Comparison of ENCODE assay signal across 15 cellular contexts in the genomic region with DNA sequence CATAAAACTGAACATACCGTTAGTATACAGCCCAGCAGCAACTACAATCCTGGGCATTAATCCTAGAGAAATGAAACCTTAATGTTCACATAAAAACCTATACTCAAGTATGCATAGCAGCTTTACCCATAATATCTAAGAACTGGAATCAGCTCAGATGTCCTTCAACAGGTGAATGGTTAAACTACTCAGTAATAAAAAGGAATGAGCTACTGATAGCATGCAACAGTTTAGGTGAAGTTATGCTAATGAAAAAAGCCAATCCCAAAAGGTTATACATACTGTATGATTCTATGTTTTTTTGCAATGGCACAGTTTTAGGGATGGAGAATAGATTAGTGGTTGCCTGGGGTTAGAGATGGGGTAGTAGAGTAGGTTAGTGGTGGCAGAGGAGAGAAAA. TPM values are rescaled to one million over a fixed set of nuclear protein-coding genes. Genes with fewer than 3 reads are reported as not detected.
DNase-seq lines count a peak whose midpoint lies in the region; ATAC-seq and TF ChIP-seq lines count a peak whose summit lies in the region.
"Had no signal": no experiment of that assay in that cellular context is flagged by ENCODE, and none has a peak within 500 bp of the region (broad histone marks: within the 10 kb centered on the region; RNA-seq: fewer than 3 reads in every experiment).

No MANE protein-coding gene starts in this region.

- peaks cover 26% of the 10 kb centered on the region for H3K36me3 Mint-ChIP-seq in activated CD4-positive, alpha-beta T cell treated with anti-CD3 and anti-CD28 coated beads, Interleukin-2, amount 10 ng/mL, durations not matched to agents 24 days and 14 days (ENCODE audit: low read depth)
- peaks cover 27% of the 10 kb centered on the region for H3K36me3 Mint-ChIP-seq in stimulated activated naive CD8-positive, alpha-beta T cell treated with anti-CD3 and anti-CD28 coated beads, Interleukin-15, Interleukin-2, amounts not matched to agents 100 ng/mL and 50 ng/mL, for 24 hours (ENCODE audit: low read depth)

- H3K9ac ChIP-seq in SK-N-SH, result no peak overlapping the region

- H3K9me3 ChIP-seq in SK-N-SH, result no peaks in the 10 kb centered on the region
- H3K9me3 ChIP-seq: A549, HAP-1 had no signal

- POLR2A ChIA-PET in SK-N-SH (lab: Yijun Ruan, JAX), result no interaction called here

- H3K9me2 ChIP-seq in SK-N-SH, result no peaks in the 10 kb centered on the region

- TF ChIP-seq EP300 in SK-N-SH (IDR thresholded peaks at IDR 0.05; ENCODE audit: borderline replicate concordance in 1 of 2, low read depth in 1 of 2, low read length in 1 of 2), result no peak

- TF ChIP-seq RAD21 in SK-N-SH (IDR thresholded peaks at IDR 0.05; ENCODE audit: low read length), result no peak

- H3K4me1 Mint-ChIP-seq in activated CD4-positive, alpha-beta T cell treated with anti-CD3 and anti-CD28 coated beads, Interleukin-2, amount 10 ng/mL, durations not matched to agents 24 days and 14 days, result peaks cover 53% of the 10 kb centered on the region
- peaks cover 65% of the 10 kb centered on the region for H3K4me1 Mint-ChIP-seq in stimulated activated naive CD8-positive, alpha-beta T cell treated with anti-CD3 and anti-CD28 coated beads, Interleukin-15, Interleukin-2, amounts not matched to agents 100 ng/mL and 50 ng/mL, for 24 hours (ENCODE audit: low read depth)

- H3K4me2 ChIP-seq in SK-N-SH, result no peak overlapping the region
- H3K4me2 ChIP-seq: A549 had no signal

- ATAC-seq in stimulated activated naive CD8-positive, alpha-beta T cell treated with anti-CD3 and anti-CD28 coated beads, Interleukin-15, Interleukin-2, amounts not matched to agents 100 U/mL and 50 U/mL, for 24 hours, result no peak
- ATAC-seq in left colon (peak; percentile 70), HG02610 (IDR thresholded peaks at IDR 0.05; ENCODE audit: unreplicated experiment) (no peak)
- ATAC-seq: A549 had no signal

- H3K27ac Mint-ChIP-seq in activated CD4-positive, alpha-beta T cell treated with anti-CD3 and anti-CD28 coated beads, Interleukin-2, amount 10 ng/mL, durations not matched to agents 24 days and 14 days, result peak overlapping the region; percentile 83
- H3K27ac Mint-ChIP-seq in stimulated activated naive CD8-positive, alpha-beta T cell treated with anti-CD3 and anti-CD28 coated beads, Interleukin-15, Interleukin-2, amounts not matched to agents 100 ng/mL and 50 ng/mL, for 24 hours, result peak overlapping the region; percentile 84

- no peak for DNase-seq in activated CD4-positive, alpha-beta T cell treated with anti-CD3 and anti-CD28 coated beads, Interleukin-2, amount 10 ng/mL, durations not matched to agents 24 days and 14 days
- no peak for DNase-seq in activated CD4-positive, alpha-beta T cell treated with anti-CD3 and anti-CD28 coated beads for 48 hours
- DNase-seq in stimulated activated naive CD8-positive, alpha-beta T cell treated with anti-CD3 and anti-CD28 coated beads, Interleukin-15, Interleukin-2, amounts not matched to agents 100 U/mL and 50 U/mL, for 24 hours, result no peak
- DNase-seq in left colon, result no peak
- no peak for DNase-seq in HuH-7 (ENCODE audit: low spot score)
- no peak for DNase-seq in SK-N-SH
- DNase-seq: NCI-H1417 treated with DMSO at 0.1 percent for 48 hours, NCI-H2029 treated with DMSO at 0.1 percent for 48 hours, NCI-H510A treated with DMSO at 0.1 percent for 48 hours had no signal

- H4K20me1 ChIP-seq in SK-N-SH (ENCODE audit: insufficient read depth), result peaks cover 76% of the 10 kb centered on the region

- peaks cover 4% of the 10 kb centered on the region for H3K9me3 Mint-ChIP-seq in activated CD4-positive, alpha-beta T cell treated with anti-CD3 and anti-CD28 coated beads, Interleukin-2, amount 10 ng/mL, durations not matched to agents 24 days and 14 days
- H3K9me3 Mint-ChIP-seq in stimulated activated naive CD8-positive, alpha-beta T cell treated with anti-CD3 and anti-CD28 coated beads, Interleukin-15, Interleukin-2, amounts not matched to agents 100 ng/mL and 50 ng/mL, for 24 hours, result no peaks in the 10 kb centered on the region

- CTCF ChIA-PET in SK-N-SH (lab: Yijun Ruan, JAX), result interaction anchor here (0.8 to 2.4 kb wide), 2 partner anchors 22 to 24 kb away, joined by 3 to 11 read pairs; no protein-coding TSS in a partner anchor

- H3K27me3 Mint-ChIP-seq in activated CD4-positive, alpha-beta T cell treated with anti-CD3 and anti-CD28 coated beads, Interleukin-2, amount 10 ng/mL, durations not matched to agents 24 days and 14 days, result no peaks in the 10 kb centered on the region
- H3K27me3 Mint-ChIP-seq in stimulated activated naive CD8-positive, alpha-beta T cell treated with anti-CD3 and anti-CD28 coated beads, Interleukin-15, Interleukin-2, amounts not matched to agents 100 ng/mL and 50 ng/mL, for 24 hours, result no peaks in the 10 kb centered on the region

- TF ChIP-seq CTCF in SK-N-SH (IDR thresholded peaks at IDR 0.05), result no peak

- WGBS in SK-N-SH (ENCODE audit: low lambda C conversion rate), result 15% methylated on average over 1 of the region's 1 CpG

- H3K27ac ChIP-seq in SK-N-SH (ENCODE audit: low read depth in 2 of 2, low read length in 1 of 2), result no peak overlapping the region
- H3K27ac ChIP-seq: A549 had no signal

- no peak overlapping the region for H2AFZ ChIP-seq in SK-N-SH (ENCODE audit: low read depth)

- H3F3A ChIP-seq in SK-N-SH (replicated peaks; ENCODE audit: insufficient read depth), result peaks cover 4% of the 10 kb centered on the region

- no peaks in the 10 kb centered on the region for H3K27me3 ChIP-seq in SK-N-SH (ENCODE audit: insufficient read depth)

- no peaks in the 10 kb centered on the region for H3K4me1 ChIP-seq in SK-N-SH (ENCODE audit: control insufficient read depth in 1 of 2, insufficient read depth in 2 of 2, low read depth in 1 of 2, low read length in 1 of 2)
- H3K4me1 ChIP-seq: A549, HAP-1 had no signal

- peaks cover 99% of the 10 kb centered on the region for H3K79me2 ChIP-seq in SK-N-SH (ENCODE audit: insufficient read depth)

- peaks cover 6% of the 10 kb centered on the region in 2 experiments for H3K36me3 ChIP-seq in SK-N-SH (replicated peaks in 1 of 2; ENCODE audit: control insufficient read depth in 1 of 2, insufficient read depth in 2 of 2, low read length in 1 of 2)

- intact Hi-C loops in activated CD4-positive, alpha-beta T cell treated with anti-CD3 and anti-CD28 coated beads, Interleukin-2, amount 10 ng/mL, durations not matched to agents 24 days and 14 days (cut with micrococcal nuclease), result no loop called here
- intact Hi-C loops in left colon (cut with DNase I, micrococcal nuclease), result no loop called here

- peak overlapping the region; percentile 34 for H3K4me3 Mint-ChIP-seq in activated CD4-positive, alpha-beta T cell treated with anti-CD3 and anti-CD28 coated beads, Interleukin-2, amount 10 ng/mL, durations not matched to agents 24 days and 14 days
- no peak overlapping the region for H3K4me3 Mint-ChIP-seq in stimulated activated naive CD8-positive, alpha-beta T cell treated with anti-CD3 and anti-CD28 coated beads, Interleukin-15, Interleukin-2, amounts not matched to agents 100 ng/mL and 50 ng/mL, for 24 hours

- no peak overlapping the region for H3K4me3 ChIP-seq in SK-N-SH (ENCODE audit: low read depth in 2 of 2, low read length in 1 of 2)
- H3K4me3 ChIP-seq: A549, HAP-1 had no signal

TF ChIP-seq in SK-N-SH, 30 proteins besides CTCF, POLR2A, EP300 and RAD21:
- no peak for TF ChIP-seq SMC3 (IDR thresholded peaks at IDR 0.05; ENCODE audit: low read depth, low read length)

RNA-seq across cellular contexts. Expression of a gene that starts 9.3 kb away (rescaled TPM):
- total RNA-seq in activated CD4-positive, alpha-beta T cell treated with anti-CD3 and anti-CD28 coated beads, Interleukin-2, amount 10 ng/mL, durations not matched to agents 24 days and 14 days, result 67.4 and 70.6 TPM in 2 replicates
- 10 to 100 TPM; 51.7 to 59.1 TPM for total RNA-seq in left colon
- polyA plus RNA-seq in SK-N-SH (2012; rRNA removed), result 11.3 and 13.1 TPM in 2 replicates
- polyA plus RNA-seq in SK-N-SH (2012; cell fraction: cytosol; rRNA removed), result 7.8 and 9.4 TPM in 2 replicates
- 35.2 and 36.2 TPM in 2 replicates for polyA plus RNA-seq in SK-N-SH (2012; cell fraction: nucleus; rRNA removed)

RNA-seq across cellular contexts. Expression of a gene that starts 9.4 kb away (rescaled TPM):
- not detected in 2 replicates for total RNA-seq in activated CD4-positive, alpha-beta T cell treated with anti-CD3 and anti-CD28 coated beads, Interleukin-2, amount 10 ng/mL, durations not matched to agents 24 days and 14 days
- total RNA-seq in left colon, result not detected
- not detected in 2 replicates for polyA plus RNA-seq in SK-N-SH (2012; rRNA removed)
- not detected in 2 replicates for polyA plus RNA-seq in SK-N-SH (2012; cell fraction: cytosol; rRNA removed)
- not detected in 2 replicates for polyA plus RNA-seq in SK-N-SH (2012; cell fraction: nucleus; rRNA removed)
- total RNA-seq: HT1080, RPMI7951 had no signal
- polyA plus RNA-seq: A549 had no signal
